ENCODE assay signal across 8 cellular contexts in the genomic region with DNA sequence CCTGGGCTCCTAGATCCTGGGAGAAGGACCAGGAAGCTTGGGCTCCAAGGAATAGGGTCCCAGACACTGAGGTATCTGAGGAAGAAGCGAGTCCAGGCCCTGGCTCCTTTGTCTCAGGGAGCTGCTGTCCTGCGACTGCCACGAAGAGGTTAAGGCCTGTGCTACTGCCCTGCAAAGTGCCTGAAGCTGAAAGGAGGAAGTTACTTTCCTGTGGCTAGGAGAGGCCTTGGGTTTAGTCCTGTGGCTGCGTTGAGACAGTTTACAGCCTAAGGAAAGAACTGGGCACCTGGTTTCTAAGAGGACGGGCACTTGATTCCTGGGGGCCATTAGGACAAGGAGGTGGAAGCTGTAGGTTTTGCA. TPM values are rescaled to one million over a fixed set of nuclear protein-coding genes. Genes with fewer than 3 reads are reported as not detected.
DNase-seq lines count a peak whose midpoint lies in the region; ATAC-seq and TF ChIP-seq lines count a peak whose summit lies in the region.

No MANE protein-coding gene starts in this region.

- TF ChIP-seq EP300 in sigmoid colon (IDR thresholded peaks at IDR 0.05), result no peak

- H3K27me3 ChIP-seq in RWPE2 (ENCODE audit: insufficient read depth, poor library complexity, severe bottlenecking), result no peaks in the 10 kb centered on the region
- no peaks in the 10 kb centered on the region for H3K27me3 ChIP-seq in sigmoid colon

- no peak for TF ChIP-seq POLR2A in sigmoid colon (IDR thresholded peaks at IDR 0.05)

- DNase-seq in GM12864 (ENCODE audit: low read depth) (no peak), RWPE2 (ENCODE audit: low spot score) (no peak), fibroblast of pulmonary artery (ENCODE audit: low read depth) (no peak), sigmoid colon (no peak), NCI-H2029 treated with DMSO at 0.1 percent for 48 hours (lab: John Stamatoyannopoulos, UW) (no peak), occipital lobe (lab: John Stamatoyannopoulos, UW) (no peak)

- peak overlapping the region; percentile 38 for H3K4me3 ChIP-seq in GM12864 (ENCODE audit: low read depth, low read length)
- no peak overlapping the region for H3K4me3 ChIP-seq in RWPE2 (ENCODE audit: severe bottlenecking)
- H3K4me3 ChIP-seq in fibroblast of pulmonary artery (replicated peaks; ENCODE audit: low read depth, low read length), result peak overlapping the region; percentile 37
- peak overlapping the region in 3 of 4 donors; percentile 79 to 93 (median 91) for H3K4me3 ChIP-seq in sigmoid colon

- H3K27ac ChIP-seq in RWPE2 (ENCODE audit: poor library complexity, severe bottlenecking) (peak overlapping the region; percentile 27), sigmoid colon (peak overlapping the region; percentile 94 to 98 (median 96))

- H3K36me3 ChIP-seq in RWPE2 (ENCODE audit: low read depth) (peaks cover 37% of the 10 kb centered on the region), sigmoid colon (peaks cover 12 to 39% (median 28%) of the 10 kb centered on the region in 4 donors)

- H3K4me1 ChIP-seq in RWPE2 (ENCODE audit: insufficient read depth, poor library complexity, severe bottlenecking) (peaks cover 4% of the 10 kb centered on the region), sigmoid colon (peaks cover 0 to 77% (median 73%) of the 10 kb centered on the region in 4 donors)

- no peak for ATAC-seq in RWPE2 (ENCODE audit: low read depth)
- ATAC-seq in HG03095 (IDR thresholded peaks at IDR 0.05; ENCODE audit: unreplicated experiment), result no peak
- ATAC-seq in HG03432 (IDR thresholded peaks at IDR 0.05; ENCODE audit: unreplicated experiment), result no peak

- TF ChIP-seq CTCF in GM12864 (IDR thresholded peaks at IDR 0.05; ENCODE audit: low read depth, low read length, missing control alignments) (no peak), RWPE2 (IDR thresholded peaks at IDR 0.05; ENCODE audit: poor library complexity, severe bottlenecking) (no peak), fibroblast of pulmonary artery (IDR thresholded peaks at IDR 0.05; ENCODE audit: low read length, missing control alignments) (no peak), sigmoid colon (IDR thresholded peaks at IDR 0.05) (no peak)

- WGBS in sigmoid colon, 2 donors, result 12 to 14% methylated on average over 5 of the region's 5 CpGs

- H3K9me3 ChIP-seq in RWPE2 (ENCODE audit: severe bottlenecking), result no peaks in the 10 kb centered on the region
- no peaks in the 10 kb centered on the region for H3K9me3 ChIP-seq in sigmoid colon

- intact Hi-C loops in sigmoid colon (cut with DNase I), result no loop called here

RNA-seq across cellular contexts. Expression of gene MYADM, which starts 2.8 kb away (rescaled TPM):
- 100 to 1,000 TPM in 1 of 4 donors, 10 to 100 TPM in 3; 65.5 to 189 (median 97.3) TPM for total RNA-seq in sigmoid colon
- 10 to 100 TPM in 1 of 3 donors, 1 to 10 TPM in 2; 7.9 to 44.1 (median 9.0) TPM for polyA plus RNA-seq in sigmoid colon
- total RNA-seq in occipital lobe, result 3.3 TPM

RNA-seq across cellular contexts. Expression of gene PRKCG, which starts 11.5 kb away (rescaled TPM):
- total RNA-seq in sigmoid colon (not detected), occipital lobe (1.7 TPM)
- polyA plus RNA-seq in sigmoid colon, result under 1 TPM in 2 of 3 donors, not detected in 1; under 0.01 to 0.34 TPM

RNA-seq across cellular contexts. Expression of gene CACNG7, which starts 38.6 kb away (rescaled TPM):
- total RNA-seq in sigmoid colon (not detected), occipital lobe (10.9 TPM)
- under 1 TPM in 1 of 3 donors, not detected in 2; 0.20 TPM for polyA plus RNA-seq in sigmoid colon

RNA-seq across cellular contexts. Expression of gene NLRP12, which starts 46.4 kb away (rescaled TPM):
- under 1 TPM in 3 of 4 donors, not detected in 1; 0.27 to 0.36 (median 0.33) TPM for total RNA-seq in sigmoid colon
- polyA plus RNA-seq in sigmoid colon, result under 1 TPM in 1 of 3 donors, not detected in 2; 0.10 TPM
- total RNA-seq in occipital lobe, result 0.16 TPM

Comparison
In these comparisons a context has a peak if more than half of its experiments do, and no peak if none do; other contexts are left out.
1. RNA of gene MYADM, which starts 2.8 kb away (total RNA-seq): 65.5 to 189 TPM in sigmoid colon; 3.3 TPM in occipital lobe (single experiment); every median in the first group is over 10 times any median in the second.
2. RNA of gene CACNG7, which starts 38.6 kb away (total RNA-seq): 10.9 TPM in occipital lobe (single experiment); not detected in sigmoid colon; every median in the first group is over 10 times any median in the second.